Comparison of ENCODE assay signal across 16 cellular contexts in genomic region chr3:186983372-186984058, GRCh38. TPM values are rescaled to one million over a fixed set of nuclear protein-coding genes. Genes with fewer than 3 reads are reported as not detected.
DNase-seq lines count a peak whose midpoint lies in the region; ATAC-seq and TF ChIP-seq lines count a peak whose summit lies in the region.
"Had no signal": no experiment of that assay in that cellular context is flagged by ENCODE, and none has a peak within 500 bp of the region (broad histone marks: within the 10 kb centered on the region; RNA-seq: fewer than 3 reads in every experiment).

No MANE protein-coding gene starts in this region.

- H3K79me2 ChIP-seq in OCI-LY1 (ENCODE audit: insufficient read depth, low read length) = no peaks in the 10 kb centered on the region

- no peak for TF ChIP-seq POLR2A in vagina (IDR thresholded peaks at IDR 0.05)

- POLR2A ChIA-PET in CD8-positive, alpha-beta memory T cell (lab: Charles Lee) = no interaction called here

- TF ChIP-seq CTCF in OCI-LY1 (IDR thresholded peaks at IDR 0.05; ENCODE audit: low read length) (no peak), endodermal cell (conservative IDR thresholded peaks at IDR 0.05) (no peak), neutrophil (IDR thresholded peaks at IDR 0.05) (no peak), vagina (IDR thresholded peaks at IDR 0.05) (no peak), psoas muscle (IDR thresholded peaks at IDR 0.05) (no peak)

- no peak overlapping the region for H3K4me3 ChIP-seq in CD8-positive, alpha-beta memory T cell (ENCODE audit: low read length)
- H3K4me3 ChIP-seq in OCI-LY1 (ENCODE audit: low read depth, low read length, poor library complexity, severe bottlenecking) (no peak overlapping the region), endodermal cell (ENCODE audit: low read length) (peak overlapping the region; percentile 6), neutrophil (ENCODE audit: low read depth in 1 of 2, low read length in 1 of 2) (no peak overlapping the region), vagina (no peak overlapping the region), psoas muscle (no peak overlapping the region)
- H3K4me3 ChIP-seq: SJSA1 had no signal

- H3K27ac ChIP-seq in CD8-positive, alpha-beta memory T cell (ENCODE audit: low read depth, low read length) = no peak overlapping the region
- H3K27ac ChIP-seq in OCI-LY1 (ENCODE audit: low read depth, low read length, poor library complexity, severe bottlenecking) = peak overlapping the region; percentile 26
- no peak overlapping the region for H3K27ac ChIP-seq in endodermal cell (ENCODE audit: low read depth, low read length)
- H3K27ac ChIP-seq in neutrophil = peak overlapping the region; percentile 26
- H3K27ac ChIP-seq in vagina = no peak overlapping the region
- H3K27ac ChIP-seq in psoas muscle = no peak overlapping the region
- H3K27ac ChIP-seq: SJSA1 had no signal

- H4K20me1 ChIP-seq in OCI-LY1 (ENCODE audit: insufficient read depth, low read length) = no peaks in the 10 kb centered on the region

- no peaks in the 10 kb centered on the region for H3K9me3 ChIP-seq in CD8-positive, alpha-beta memory T cell (ENCODE audit: low read length)
- H3K9me3 ChIP-seq in OCI-LY1 (ENCODE audit: low read length) (no peaks in the 10 kb centered on the region), endodermal cell (ENCODE audit: control insufficient read depth, low read length) (no peaks in the 10 kb centered on the region), neutrophil (no peaks in the 10 kb centered on the region), vagina (no peaks in the 10 kb centered on the region), psoas muscle (no peaks in the 10 kb centered on the region)
- H3K9me3 ChIP-seq: BE2C, SJSA1 had no signal

- WGBS in endodermal cell (ENCODE audit: insufficient coverage in 1 of 2, insufficient read length in 1 of 2), 2 experiments = 89 to 90% methylated on average over 5 to 6 of the region's 6 CpGs
- 87 to 93% (median 92%) methylated on average over 6 of the region's 6 CpGs for WGBS in psoas muscle, 3 donors

- CTCF ChIA-PET in CD8-positive, alpha-beta memory T cell (lab: Charles Lee) = interaction anchor here (1.0 to 1.5 kb wide), 4 partner anchors 18 to 167 kb away, joined by 3 to 4 read pairs (median 3); no protein-coding TSS in a partner anchor

- peaks cover 47 to 73% (median 62%) of the 10 kb centered on the region in 3 donors for H3K4me1 Mint-ChIP-seq in CD8-positive, alpha-beta memory T cell
- peaks cover 14% of the 10 kb centered on the region for H3K4me1 Mint-ChIP-seq in endodermal cell

- no peak overlapping the region for H2AFZ ChIP-seq in OCI-LY1 (ENCODE audit: low read length)

- H3F3A ChIP-seq in OCI-LY1 (ENCODE audit: insufficient read depth, low read length) = no peaks in the 10 kb centered on the region

- H3K27ac Mint-ChIP-seq in CD8-positive, alpha-beta memory T cell = peak overlapping the region in 7 of 8 donors; percentile 52 to 89 (median 67)
- no peak overlapping the region for H3K27ac Mint-ChIP-seq in endodermal cell
- H3K27ac Mint-ChIP-seq: activated CD4-positive, alpha-beta memory T cell treated with anti-CD3 and anti-CD28 coated beads for 36 hours had no signal

- no peak overlapping the region for H3K9ac ChIP-seq in OCI-LY1 (ENCODE audit: low read length)
- no peak overlapping the region for H3K9ac ChIP-seq in endodermal cell (ENCODE audit: extremely low read depth, low read length, poor library complexity, severe bottlenecking)

- no peak for ATAC-seq in psoas muscle

- no peaks in the 10 kb centered on the region for H3K4me1 ChIP-seq in CD8-positive, alpha-beta memory T cell (ENCODE audit: insufficient read depth, low read length)
- H3K4me1 ChIP-seq in OCI-LY1 (ENCODE audit: insufficient read depth, low read length, severe bottlenecking) = peaks cover 37% of the 10 kb centered on the region
- peaks cover 7% of the 10 kb centered on the region for H3K4me1 ChIP-seq in endodermal cell (ENCODE audit: control insufficient read depth, insufficient read depth, low read length)
- H3K4me1 ChIP-seq in neutrophil (ENCODE audit: control insufficient read depth in 1 of 2, insufficient read depth in 1 of 2, low read depth in 1 of 2, low read length in 1 of 2) = peaks cover 24 to 27% of the 10 kb centered on the region in 2 experiments
- H3K4me1 ChIP-seq in vagina = no peaks in the 10 kb centered on the region
- peaks cover 27% of the 10 kb centered on the region for H3K4me1 ChIP-seq in psoas muscle
- H3K4me1 ChIP-seq: BE2C, SJSA1 had no signal

- peaks cover 23% of the 10 kb centered on the region for H3K36me3 ChIP-seq in CD8-positive, alpha-beta memory T cell (ENCODE audit: insufficient read depth, low read length)
- peaks cover 64% of the 10 kb centered on the region for H3K36me3 ChIP-seq in OCI-LY1 (ENCODE audit: insufficient read depth, low read length)
- peaks cover 41% of the 10 kb centered on the region for H3K36me3 ChIP-seq in endodermal cell (ENCODE audit: control insufficient read depth, insufficient read depth, low read length)
- peaks cover 17% of the 10 kb centered on the region for H3K36me3 ChIP-seq in neutrophil
- no peaks in the 10 kb centered on the region for H3K36me3 ChIP-seq in vagina
- peaks cover 0 to 6% of the 10 kb centered on the region in 2 donors for H3K36me3 ChIP-seq in psoas muscle (ENCODE audit: insufficient read depth in 1 of 2, low read depth in 1 of 2)
- H3K36me3 ChIP-seq: SJSA1 had no signal

- no peaks in the 10 kb centered on the region for H3K9me3 Mint-ChIP-seq in CD8-positive, alpha-beta memory T cell
- no peaks in the 10 kb centered on the region for H3K9me3 Mint-ChIP-seq in endodermal cell
- H3K9me3 Mint-ChIP-seq: activated CD4-positive, alpha-beta memory T cell treated with anti-CD3 and anti-CD28 coated beads for 36 hours had no signal

- H3K27me3 Mint-ChIP-seq in CD8-positive, alpha-beta memory T cell = peaks cover 0 to 1% of the 10 kb centered on the region in 2 donors
- no peaks in the 10 kb centered on the region for H3K27me3 Mint-ChIP-seq in endodermal cell (ENCODE audit: insufficient read depth)
- H3K27me3 Mint-ChIP-seq: activated CD4-positive, alpha-beta memory T cell treated with anti-CD3 and anti-CD28 coated beads for 36 hours had no signal

- no peaks in the 10 kb centered on the region for H3K27me3 ChIP-seq in CD8-positive, alpha-beta memory T cell (ENCODE audit: insufficient read depth, low read length, poor library complexity, severe bottlenecking)
- H3K27me3 ChIP-seq in OCI-LY1 (ENCODE audit: insufficient read depth, low read length) (no peaks in the 10 kb centered on the region), endodermal cell (ENCODE audit: control insufficient read depth, insufficient read depth, low read length, poor library complexity, severe bottlenecking) (no peaks in the 10 kb centered on the region), neutrophil (no peaks in the 10 kb centered on the region), vagina (no peaks in the 10 kb centered on the region), psoas muscle (ENCODE audit: insufficient read depth in 3 of 3, low read length in 2 of 3) (no peaks in the 10 kb centered on the region)
- H3K27me3 ChIP-seq: BE2C had no signal

- H3K9me2 ChIP-seq in OCI-LY1 (ENCODE audit: low read depth, low read length) = no peaks in the 10 kb centered on the region

- no peak overlapping the region for H3K4me2 ChIP-seq in OCI-LY1 (ENCODE audit: low read length)

- H3K36me3 Mint-ChIP-seq in CD8-positive, alpha-beta memory T cell = peaks cover 15 to 79% (median 30%) of the 10 kb centered on the region in 3 donors
- peaks cover 52% of the 10 kb centered on the region for H3K36me3 Mint-ChIP-seq in endodermal cell (ENCODE audit: low read depth)

- no peak for DNase-seq in CD8-positive, alpha-beta memory T cell
- DNase-seq in endodermal cell (no peak), activated T-cell treated with anti-CD3 and anti-CD28 coated beads for 4 hours (no peak), vagina (ENCODE audit: extremely low spot score in 2 of 2) (no peak), cerebellum (ENCODE audit: low spot score) (no peak), psoas muscle (no peak)
- DNase-seq: activated CD4-positive, alpha-beta memory T cell treated with anti-CD3 and anti-CD28 coated beads for 36 hours; amygdala; BE2C; DMS79; GOT3; NCI-H1694; NCI-H446 treated with DMSO at 0.1 percent for 48 hours had no signal

- intact Hi-C loops in vagina (cut with DNase I) = no loop called here
- intact Hi-C loops in psoas muscle (cut with DNase I) = no loop called here

- peak overlapping the region in 1 of 7 donors; percentile 20 for H3K4me3 Mint-ChIP-seq in CD8-positive, alpha-beta memory T cell
- H3K4me3 Mint-ChIP-seq in endodermal cell = no peak overlapping the region
- H3K4me3 Mint-ChIP-seq: activated CD4-positive, alpha-beta memory T cell treated with anti-CD3 and anti-CD28 coated beads for 36 hours had no signal

RNA-seq across cellular contexts. Expression of gene ST6GAL1, which starts 53.2 kb away (rescaled TPM):
- total RNA-seq in CD8-positive, alpha-beta memory T cell = 100 to 1,000 TPM in 1 of 2 experiments, 10 to 100 TPM in 1; 96.8 to 108 TPM
- polyA plus RNA-seq in CD8-positive, alpha-beta memory T cell = 139 TPM
- 10 to 100 TPM; 79.3 to 82.4 TPM for total RNA-seq in endodermal cell
- 49.8 TPM for polyA plus RNA-seq in endodermal cell (2013, experiment 1 of 2)
- polyA plus RNA-seq in endodermal cell (2013, experiment 2 of 2) = 50.2 TPM
- 37.8 TPM for total RNA-seq in vagina
- 32.5 TPM for total RNA-seq in cerebellum
- 10 to 100 TPM; 11.5 to 25.0 (median 20.5) TPM for total RNA-seq in psoas muscle
- 10 to 100 TPM in 1 of 3 donors, 1 to 10 TPM in 2; 4.2 to 15.3 (median 9.2) TPM for polyA plus RNA-seq in psoas muscle

Comparison
In these comparisons a context has a peak if more than half of its experiments do, and no peak if none do; other contexts are left out.
1. H3K27ac ChIP-seq: peak in OCI-LY1 (single experiment) and neutrophil (single experiment); none in CD8-positive, alpha-beta memory T cell (single experiment), endodermal cell (single experiment), vagina (single experiment) and psoas muscle (single experiment).